Comparison of ENCODE assay signal across 10 cellular contexts in genomic region chr16:29607428-29607823, GRCh38. TPM values are rescaled to one million over a fixed set of nuclear protein-coding genes. Genes with fewer than 3 reads are reported as not detected.
DNase-seq lines count a peak whose midpoint lies in the region; ATAC-seq and TF ChIP-seq lines count a peak whose summit lies in the region.
"Not testable (repeated sequence)": the region's sequence is repeated elsewhere in the genome, so short reads cannot be mapped to it uniquely, and the experiment has no call there.
"Had no signal": no experiment of that assay in that cellular context is flagged by ENCODE, and none has a peak within 500 bp of the region (broad histone marks: within the 10 kb centered on the region; RNA-seq: fewer than 3 reads in every experiment).

No MANE protein-coding gene starts in this region.

- not testable (repeated sequence) for H2AFZ ChIP-seq in GM23338

- TF ChIP-seq CTCF in GM23338 (conservative IDR thresholded peaks at IDR 0.05; ENCODE audit: low read depth in 2 of 2), result not testable (repeated sequence)

- H3K79me2 ChIP-seq in GM23338 (replicated peaks; ENCODE audit: insufficient read depth), result peaks cover 92% of the 10 kb centered on the region

- intact Hi-C loops in Right ventricle myocardium superior (cut with DNase I), result not testable (repeated sequence)

- H4K20me1 ChIP-seq in BLaER1 (peaks cover 93% of the 10 kb centered on the region), GM23338 (replicated peaks; ENCODE audit: insufficient read depth) (peaks cover 27% of the 10 kb centered on the region)

- H3F3A ChIP-seq in GM23338 (replicated peaks; ENCODE audit: low read depth), result not testable (repeated sequence)

- peaks cover 35% of the 10 kb centered on the region for H3K4me1 Mint-ChIP-seq in GM23338
- H3K4me1 Mint-ChIP-seq in activated CD4-positive, alpha-beta memory T cell treated with anti-CD3 and anti-CD28 coated beads, Interleukin-2, amount 10 ng/mL, durations not matched to agents 7 days and 5 days, result peaks cover 42% of the 10 kb centered on the region
- peaks cover 14% of the 10 kb centered on the region for H3K4me1 Mint-ChIP-seq in activated naive CD8-positive, alpha-beta T cell treated with anti-CD3 and anti-CD28 coated beads, Interleukin-2, amount 10 ng/mL, durations not matched to agents 7 days and 5 days
- peaks cover 12 to 48% (median 38%) of the 10 kb centered on the region in 4 donors for H3K4me1 Mint-ChIP-seq in naive thymus-derived CD8-positive, alpha-beta T cell
- peaks cover 33 to 57% of the 10 kb centered on the region in 2 donors for H3K4me1 Mint-ChIP-seq in stimulated activated naive B cell treated with anti-CD40 and anti-IgM and Interleukin-4, amounts not matched to agents 10 μg/mL and 1 μg/mL and 100 μg/mL, for 72 hours

- H3K4me1 ChIP-seq in BLaER1, result peaks cover 65% of the 10 kb centered on the region
- H3K4me1 ChIP-seq in GM23338 (ENCODE audit: insufficient read depth), result not testable (repeated sequence)

- not testable (repeated sequence) for H3K27ac Mint-ChIP-seq in GM23338
- peak overlapping the region; percentile 48 for H3K27ac Mint-ChIP-seq in activated CD4-positive, alpha-beta memory T cell treated with anti-CD3 and anti-CD28 coated beads, Interleukin-2, amount 10 ng/mL, durations not matched to agents 7 days and 5 days
- peak overlapping the region; percentile 37 for H3K27ac Mint-ChIP-seq in activated naive CD8-positive, alpha-beta T cell treated with anti-CD3 and anti-CD28 coated beads, Interleukin-2, amount 10 ng/mL, durations not matched to agents 7 days and 5 days
- peak overlapping the region in 7 of 10 donors; percentile 1 to 94 (median 37) for H3K27ac Mint-ChIP-seq in naive thymus-derived CD8-positive, alpha-beta T cell
- peak overlapping the region; percentile 53 for H3K27ac Mint-ChIP-seq in stimulated activated naive B cell treated with anti-CD40 and anti-IgM and Interleukin-4, amounts not matched to agents 10 μg/mL and 1 μg/mL and 100 μg/mL, for 72 hours

- H3K4me2 ChIP-seq in BLaER1, result peak overlapping the region; percentile 72
- H3K4me2 ChIP-seq in GM23338, result not testable (repeated sequence)

- ATAC-seq in GM23338; activated naive CD8-positive, alpha-beta T cell treated with anti-CD3 and anti-CD28 coated beads, Interleukin-2, amount 10 ng/mL, durations not matched to agents 7 days and 5 days (ENCODE audit: low read depth); naive thymus-derived CD8-positive, alpha-beta T cell; stimulated activated naive B cell treated with anti-CD40 and anti-IgM and Interleukin-4, amounts not matched to agents 10 μg/mL and 1 μg/mL and 100 μg/mL, for 72 hours (replicated peaks): not testable (repeated sequence)
- ATAC-seq in Right ventricle myocardium superior (ENCODE audit: poor library complexity), result peak; percentile 64

- DNase-seq in GM23338 (ENCODE audit: low spot score); activated CD4-positive, alpha-beta memory T cell treated with anti-CD3 and anti-CD28 coated beads, Interleukin-2, amount 10 ng/mL, durations not matched to agents 7 days and 5 days; activated naive CD8-positive, alpha-beta T cell treated with anti-CD3 and anti-CD28 coated beads, Interleukin-2, amount 10 ng/mL, durations not matched to agents 7 days and 5 days; Right ventricle myocardium superior; naive thymus-derived CD8-positive, alpha-beta T cell; stimulated activated naive B cell treated with anti-CD40 and anti-IgM and Interleukin-4, amounts not matched to agents 10 μg/mL and 1 μg/mL and 100 μg/mL, for 72 hours: not testable (repeated sequence)
- peak; percentile 33 for DNase-seq in OCI-M1 (lab: John Stamatoyannopoulos, UW)

- H3K4me3 Mint-ChIP-seq in GM23338, result peak overlapping the region; percentile 19; the same call in 1 of the 3 replicates
- not testable (repeated sequence) for H3K4me3 Mint-ChIP-seq in activated CD4-positive, alpha-beta memory T cell treated with anti-CD3 and anti-CD28 coated beads, Interleukin-2, amount 10 ng/mL, durations not matched to agents 7 days and 5 days; activated naive CD8-positive, alpha-beta T cell treated with anti-CD3 and anti-CD28 coated beads, Interleukin-2, amount 10 ng/mL, durations not matched to agents 7 days and 5 days; naive thymus-derived CD8-positive, alpha-beta T cell
- H3K4me3 Mint-ChIP-seq in stimulated activated naive B cell treated with anti-CD40 and anti-IgM and Interleukin-4, amounts not matched to agents 10 μg/mL and 1 μg/mL and 100 μg/mL, for 72 hours, result peak overlapping the region; percentile 17 to 72

- CTCF ChIA-PET in activated CD4-positive, alpha-beta memory T cell treated with anti-CD3 and anti-CD28 coated beads, Interleukin-2, amount 10 ng/mL, durations not matched to agents 7 days and 5 days (lab: Charles Lee), result not testable (repeated sequence)

- H3K9me3 ChIP-seq in BLaER1, result not testable (repeated sequence)

- H3K4me3 ChIP-seq in BLaER1, GM23338: not testable (repeated sequence)

- POLR2A ChIA-PET in activated CD4-positive, alpha-beta memory T cell treated with anti-CD3 and anti-CD28 coated beads, Interleukin-2, amount 10 ng/mL, durations not matched to agents 7 days and 5 days (lab: Charles Lee); activated naive CD8-positive, alpha-beta T cell treated with anti-CD3 and anti-CD28 coated beads, Interleukin-2, amount 10 ng/mL, durations not matched to agents 7 days and 5 days (lab: Charles Lee); naive thymus-derived CD8-positive, alpha-beta T cell (lab: Charles Lee): not testable (repeated sequence)

- H3K9me3 Mint-ChIP-seq in GM23338; activated CD4-positive, alpha-beta memory T cell treated with anti-CD3 and anti-CD28 coated beads, Interleukin-2, amount 10 ng/mL, durations not matched to agents 7 days and 5 days; activated naive CD8-positive, alpha-beta T cell treated with anti-CD3 and anti-CD28 coated beads, Interleukin-2, amount 10 ng/mL, durations not matched to agents 7 days and 5 days; naive thymus-derived CD8-positive, alpha-beta T cell; stimulated activated naive B cell treated with anti-CD40 and anti-IgM and Interleukin-4, amounts not matched to agents 10 μg/mL and 1 μg/mL and 100 μg/mL, for 72 hours: not testable (repeated sequence)

- H3K36me3 Mint-ChIP-seq in GM23338 (ENCODE audit: low read depth), result peaks cover 34% of the 10 kb centered on the region
- peaks cover 19% of the 10 kb centered on the region for H3K36me3 Mint-ChIP-seq in activated CD4-positive, alpha-beta memory T cell treated with anti-CD3 and anti-CD28 coated beads, Interleukin-2, amount 10 ng/mL, durations not matched to agents 7 days and 5 days (ENCODE audit: low read depth)
- H3K36me3 Mint-ChIP-seq in activated naive CD8-positive, alpha-beta T cell treated with anti-CD3 and anti-CD28 coated beads, Interleukin-2, amount 10 ng/mL, durations not matched to agents 7 days and 5 days; naive thymus-derived CD8-positive, alpha-beta T cell: not testable (repeated sequence)
- peaks cover 25 to 50% of the 10 kb centered on the region in 2 donors for H3K36me3 Mint-ChIP-seq in stimulated activated naive B cell treated with anti-CD40 and anti-IgM and Interleukin-4, amounts not matched to agents 10 μg/mL and 1 μg/mL and 100 μg/mL, for 72 hours

- not testable (repeated sequence) for H3K27me3 Mint-ChIP-seq in GM23338 (ENCODE audit: insufficient read depth, low read depth, poor library complexity); activated CD4-positive, alpha-beta memory T cell treated with anti-CD3 and anti-CD28 coated beads, Interleukin-2, amount 10 ng/mL, durations not matched to agents 7 days and 5 days; activated naive CD8-positive, alpha-beta T cell treated with anti-CD3 and anti-CD28 coated beads, Interleukin-2, amount 10 ng/mL, durations not matched to agents 7 days and 5 days; naive thymus-derived CD8-positive, alpha-beta T cell; stimulated activated naive B cell treated with anti-CD40 and anti-IgM and Interleukin-4, amounts not matched to agents 10 μg/mL and 1 μg/mL and 100 μg/mL, for 72 hours

- H3K9ac ChIP-seq in BLaER1, result not testable (repeated sequence)

- not testable (repeated sequence) for H3K27me3 ChIP-seq in BLaER1; GM23338 (ENCODE audit: insufficient read depth)

- H3K36me3 ChIP-seq in BLaER1; GM23338 (ENCODE audit: insufficient read depth): not testable (repeated sequence)

- not testable (repeated sequence) for H3K9me2 ChIP-seq in GM23338 (ENCODE audit: insufficient read depth)

- not testable (repeated sequence) for H3K27ac ChIP-seq in BLaER1; GM23338 (ENCODE audit: low read depth)

RNA-seq across cellular contexts. Expression of gene SPN, which starts 55.6 kb away (rescaled TPM):
- 2.1 and 2.3 TPM in 2 replicates for total RNA-seq in GM23338 (2014; rRNA removed; shearing (Covaris generic))
- 0.52 and 0.82 TPM in 2 replicates for polyA plus RNA-seq in GM23338 (2016; fragmentation: Nextera tagmentation; extraction: Ambion mirVana)
- total RNA-seq in activated CD4-positive, alpha-beta memory T cell treated with anti-CD3 and anti-CD28 coated beads, Interleukin-2, amount 10 ng/mL, durations not matched to agents 7 days and 5 days, result 100 to 1,000 TPM; 341 to 359 TPM
- total RNA-seq in activated naive CD8-positive, alpha-beta T cell treated with anti-CD3 and anti-CD28 coated beads, Interleukin-2, amount 10 ng/mL, durations not matched to agents 7 days and 5 days, result 100 to 1,000 TPM; 255 to 263 TPM
- 0.91 TPM for total RNA-seq in Right ventricle myocardium superior
- total RNA-seq in naive thymus-derived CD8-positive, alpha-beta T cell, result 10 to 100 TPM; 91.8 to 98.4 TPM
- 100 to 1,000 TPM in 2 of 3 donors, 10 to 100 TPM in 1; 92.9 to 124 (median 100) TPM for polyA plus RNA-seq in naive thymus-derived CD8-positive, alpha-beta T cell
- total RNA-seq: Calu3, RPMI7951 had no signal

Comparison
In these comparisons a context has a peak if more than half of its experiments do, and no peak if none do; other contexts are left out.
1. RNA of gene SPN, which starts 55.6 kb away (total RNA-seq): 341 to 359 TPM in activated CD4-positive, alpha-beta memory T cell treated with anti-CD3 and anti-CD28 coated beads, Interleukin-2, amount 10 ng/mL, durations not matched to agents 7 days and 5 days, 255 to 263 TPM in activated naive CD8-positive, alpha-beta T cell treated with anti-CD3 and anti-CD28 coated beads, Interleukin-2, amount 10 ng/mL, durations not matched to agents 7 days and 5 days and 91.8 to 98.4 TPM in naive thymus-derived CD8-positive, alpha-beta T cell; 2.1 to 2.3 TPM in GM23338 and 0.91 TPM in Right ventricle myocardium superior (single experiment); every median in the first group is over 10 times any median in the second.